ENCODE assay signal across 9 cellular contexts in the genomic region with DNA sequence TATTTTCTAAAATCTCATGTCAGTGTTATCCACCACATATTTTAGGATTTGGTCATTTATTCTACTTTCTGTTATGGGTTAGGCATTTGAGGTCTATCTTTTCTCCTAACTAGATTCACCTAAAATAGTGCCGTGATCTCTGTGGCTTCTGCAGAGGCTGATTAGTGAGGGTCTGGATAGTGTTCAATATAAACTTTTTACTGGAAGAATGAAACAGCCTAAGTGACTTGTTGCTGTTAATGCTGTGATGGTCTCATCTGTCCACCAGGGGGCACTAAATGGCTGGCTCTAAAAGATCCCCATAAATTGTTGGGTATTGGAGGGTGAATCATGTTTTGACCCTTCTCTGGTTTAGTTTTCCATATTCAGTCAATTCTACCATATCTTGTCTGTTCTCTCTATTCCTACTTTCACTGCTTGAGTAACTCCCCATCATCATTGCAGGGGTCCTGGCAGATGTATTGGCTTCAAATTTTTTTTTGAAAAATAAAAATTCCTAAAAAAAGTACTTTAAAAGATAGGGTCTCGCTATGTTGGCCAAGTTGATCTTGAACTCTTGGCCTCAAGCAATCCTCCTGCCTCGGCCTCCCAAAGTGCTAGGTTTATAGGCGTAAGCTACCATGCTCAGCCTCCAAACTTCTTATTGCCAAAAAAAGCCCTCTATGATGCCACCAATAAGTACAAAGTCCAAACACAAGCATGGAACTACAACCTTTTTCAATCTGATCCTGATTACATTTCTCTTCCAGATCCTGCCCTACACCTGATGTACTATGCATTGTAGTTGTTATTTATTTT. TPM values are rescaled to one million over a fixed set of nuclear protein-coding genes. Genes with fewer than 3 reads are reported as not detected.
DNase-seq lines count a peak whose midpoint lies in the region; ATAC-seq and TF ChIP-seq lines count a peak whose summit lies in the region.
"Had no signal": no experiment of that assay in that cellular context is flagged by ENCODE, and none has a peak within 500 bp of the region (broad histone marks: within the 10 kb centered on the region; RNA-seq: fewer than 3 reads in every experiment).

No MANE protein-coding gene starts in this region.

- peak; percentile 93 for TF ChIP-seq CTCF in fibroblast of mammary gland (conservative IDR thresholded peaks at IDR 0.05; ENCODE audit: control insufficient read depth, insufficient read depth, low read depth, low read length)
- peak; percentile 96 for TF ChIP-seq CTCF in neural progenitor cell (IDR thresholded peaks at IDR 0.05)
- peak; percentile 79 to 90 for TF ChIP-seq CTCF in tibial artery (IDR thresholded peaks at IDR 0.05)

- H3K4me3 ChIP-seq in fibroblast of mammary gland (ENCODE audit: control insufficient read depth, low read depth, low read length) (no peak overlapping the region), neural progenitor cell (no peak overlapping the region), tibial artery (no peak overlapping the region)

- no peak overlapping the region for H3K4me3 Mint-ChIP-seq in activated T-cell treated with anti-CD3 and anti-CD28 coated beads, Interleukin-2, amount 50 U/mL, for 24 hours
- H3K4me3 Mint-ChIP-seq in neural progenitor cell, result no peak overlapping the region
- H3K4me3 Mint-ChIP-seq: activated naive CD8-positive, alpha-beta T cell had no signal

- DNase-seq in Daoy (ENCODE audit: low read depth) (peak; percentile 74), OCI-M2 (lab: John Stamatoyannopoulos, UW; ENCODE audit: unreplicated experiment) (peak; percentile 81), fibroblast of mammary gland (ENCODE audit: low read depth) (peak; percentile 82), neural progenitor cell (ENCODE audit: low spot score) (peak; percentile 81), tibial artery (peak in 1 of 2 donors; percentile 67)
- DNase-seq in activated T-cell treated with anti-CD3 and anti-CD28 coated beads, Interleukin-2, amount 50 U/mL, for 24 hours, result peak; percentile 51

- ATAC-seq in GM21423 (IDR thresholded peaks at IDR 0.05; ENCODE audit: unreplicated experiment), result no peak

- peaks cover 15% of the 10 kb centered on the region for H3K4me1 Mint-ChIP-seq in activated T-cell treated with anti-CD3 and anti-CD28 coated beads, Interleukin-2, amount 50 U/mL, for 24 hours (ENCODE audit: low read depth)
- peaks cover 4% of the 10 kb centered on the region for H3K4me1 Mint-ChIP-seq in neural progenitor cell

- H3K36me3 Mint-ChIP-seq in activated T-cell treated with anti-CD3 and anti-CD28 coated beads, Interleukin-2, amount 50 U/mL, for 24 hours (ENCODE audit: low read depth), result peaks cover 38% of the 10 kb centered on the region
- H3K36me3 Mint-ChIP-seq in neural progenitor cell, result peaks cover 12% of the 10 kb centered on the region

- intact Hi-C loops in tibial artery (cut with DNase I; ENCODE audit: low total_unique reads), result loop anchor here (2.0 to 10.0 kb wide), 4 partner anchors 53 to 227 kb away; partner anchors contain the start of genes NGDN, THTPA and ZFHX2

- no peaks in the 10 kb centered on the region for H3K9me3 Mint-ChIP-seq in activated T-cell treated with anti-CD3 and anti-CD28 coated beads, Interleukin-2, amount 50 U/mL, for 24 hours
- H3K9me3 Mint-ChIP-seq in neural progenitor cell, result no peaks in the 10 kb centered on the region

- H3K36me3 ChIP-seq in neural progenitor cell, result peaks cover 9% of the 10 kb centered on the region
- H3K36me3 ChIP-seq in tibial artery, result peaks cover 24% of the 10 kb centered on the region in 3 donors

- TF ChIP-seq RAD21 in Ishikawa (IDR thresholded peaks at IDR 0.05; ENCODE audit: low read depth), result peak; percentile 77

- H3K27me3 Mint-ChIP-seq in activated T-cell treated with anti-CD3 and anti-CD28 coated beads, Interleukin-2, amount 50 U/mL, for 24 hours, result no peaks in the 10 kb centered on the region
- H3K27me3 Mint-ChIP-seq in neural progenitor cell (ENCODE audit: insufficient read depth, low read depth), result peaks cover 6% of the 10 kb centered on the region
- H3K27me3 Mint-ChIP-seq: activated naive CD8-positive, alpha-beta T cell had no signal

- H3K4me1 ChIP-seq in neural progenitor cell (peaks cover 10% of the 10 kb centered on the region), tibial artery (peaks cover 0 to 9% (median 2%) of the 10 kb centered on the region in 4 donors)

- peaks cover 47% of the 10 kb centered on the region for H3F3A ChIP-seq in neural progenitor cell (ENCODE audit: low read depth)

- H3K9me3 ChIP-seq in neural progenitor cell (ENCODE audit: low read depth) (no peaks in the 10 kb centered on the region), tibial artery (no peaks in the 10 kb centered on the region)

- no peak for TF ChIP-seq EP300 in Ishikawa (IDR thresholded peaks at IDR 0.05; ENCODE audit: borderline replicate concordance)

- no peak overlapping the region for H3K9ac ChIP-seq in neural progenitor cell

- H3K27me3 ChIP-seq in neural progenitor cell (no peaks in the 10 kb centered on the region), tibial artery (no peaks in the 10 kb centered on the region)

- H3K27ac Mint-ChIP-seq in activated T-cell treated with anti-CD3 and anti-CD28 coated beads, Interleukin-2, amount 50 U/mL, for 24 hours, result peak overlapping the region; percentile 4
- H3K27ac Mint-ChIP-seq in neural progenitor cell, result no peak overlapping the region
- H3K27ac Mint-ChIP-seq: activated naive CD8-positive, alpha-beta T cell had no signal

- no peak overlapping the region for H2AFZ ChIP-seq in neural progenitor cell (replicated peaks)

- peaks cover 11% of the 10 kb centered on the region for H3K79me2 ChIP-seq in neural progenitor cell (ENCODE audit: low read depth)

- H3K27ac ChIP-seq in neural progenitor cell (no peak overlapping the region), tibial artery (no peak overlapping the region)

- no peak overlapping the region for H3K4me2 ChIP-seq in neural progenitor cell

- peaks cover 17% of the 10 kb centered on the region for H4K20me1 ChIP-seq in neural progenitor cell (ENCODE audit: low read depth)

TF ChIP-seq in Ishikawa, 13 proteins besides CTCF, POLR2A, EP300 and RAD21:
- TF ChIP-seq, protein P1, sequence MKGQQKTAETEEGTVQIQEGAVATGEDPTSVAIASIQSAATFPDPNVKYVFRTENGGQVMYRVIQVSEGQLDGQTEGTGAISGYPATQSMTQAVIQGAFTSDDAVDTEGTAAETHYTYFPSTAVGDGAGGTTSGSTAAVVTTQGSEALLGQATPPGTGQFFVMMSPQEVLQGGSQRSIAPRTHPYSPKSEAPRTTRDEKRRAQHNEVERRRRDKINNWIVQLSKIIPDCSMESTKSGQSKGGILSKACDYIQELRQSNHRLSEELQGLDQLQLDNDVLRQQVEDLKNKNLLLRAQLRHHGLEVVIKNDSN (IDR thresholded peaks at IDR 0.05), result no peak
- no peak for TF ChIP-seq NFIC (IDR thresholded peaks at IDR 0.05)
- TF ChIP-seq ZBTB7A (IDR thresholded peaks at IDR 0.05; ENCODE audit: low read depth), result no peak
- no peak for TF ChIP-seq TEAD4 (IDR thresholded peaks at IDR 0.05)
- no peak for TF ChIP-seq TCF12 (IDR thresholded peaks at IDR 0.05; ENCODE audit: low read depth)
- TF ChIP-seq FOXM1 (IDR thresholded peaks at IDR 0.05; ENCODE audit: borderline replicate concordance, low read depth), result no peak
- no peak for TF ChIP-seq CREB1 (IDR thresholded peaks at IDR 0.05; ENCODE audit: low read depth)
- no peak for TF ChIP-seq YY1 (IDR thresholded peaks at IDR 0.05; ENCODE audit: low read depth)
- no peak for TF ChIP-seq TAF1 (IDR thresholded peaks at IDR 0.05; ENCODE audit: low read depth)
- TF ChIP-seq EGR1 (IDR thresholded peaks at IDR 0.05), result no peak
- no peak for TF ChIP-seq CEBPB (IDR thresholded peaks at IDR 0.05)
- TF ChIP-seq, protein P2, sequence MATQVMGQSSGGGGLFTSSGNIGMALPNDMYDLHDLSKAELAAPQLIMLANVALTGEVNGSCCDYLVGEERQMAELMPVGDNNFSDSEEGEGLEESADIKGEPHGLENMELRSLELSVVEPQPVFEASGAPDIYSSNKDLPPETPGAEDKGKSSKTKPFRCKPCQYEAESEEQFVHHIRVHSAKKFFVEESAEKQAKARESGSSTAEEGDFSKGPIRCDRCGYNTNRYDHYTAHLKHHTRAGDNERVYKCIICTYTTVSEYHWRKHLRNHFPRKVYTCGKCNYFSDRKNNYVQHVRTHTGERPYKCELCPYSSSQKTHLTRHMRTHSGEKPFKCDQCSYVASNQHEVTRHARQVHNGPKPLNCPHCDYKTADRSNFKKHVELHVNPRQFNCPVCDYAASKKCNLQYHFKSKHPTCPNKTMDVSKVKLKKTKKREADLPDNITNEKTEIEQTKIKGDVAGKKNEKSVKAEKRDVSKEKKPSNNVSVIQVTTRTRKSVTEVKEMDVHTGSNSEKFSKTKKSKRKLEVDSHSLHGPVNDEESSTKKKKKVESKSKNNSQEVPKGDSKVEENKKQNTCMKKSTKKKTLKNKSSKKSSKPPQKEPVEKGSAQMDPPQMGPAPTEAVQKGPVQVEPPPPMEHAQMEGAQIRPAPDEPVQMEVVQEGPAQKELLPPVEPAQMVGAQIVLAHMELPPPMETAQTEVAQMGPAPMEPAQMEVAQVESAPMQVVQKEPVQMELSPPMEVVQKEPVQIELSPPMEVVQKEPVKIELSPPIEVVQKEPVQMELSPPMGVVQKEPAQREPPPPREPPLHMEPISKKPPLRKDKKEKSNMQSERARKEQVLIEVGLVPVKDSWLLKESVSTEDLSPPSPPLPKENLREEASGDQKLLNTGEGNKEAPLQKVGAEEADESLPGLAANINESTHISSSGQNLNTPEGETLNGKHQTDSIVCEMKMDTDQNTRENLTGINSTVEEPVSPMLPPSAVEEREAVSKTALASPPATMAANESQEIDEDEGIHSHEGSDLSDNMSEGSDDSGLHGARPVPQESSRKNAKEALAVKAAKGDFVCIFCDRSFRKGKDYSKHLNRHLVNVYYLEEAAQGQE (IDR thresholded peaks at IDR 0.05; ENCODE audit: low read depth), result no peak
- TF ChIP-seq MAX (IDR thresholded peaks at IDR 0.05), result no peak

RNA-seq across cellular contexts. Expression of gene PABPN1, which starts 6.9 kb away (rescaled TPM):
- 92.2 and 127 TPM in 2 replicates for total RNA-seq in Daoy (2014; rRNA removed; shearing (Covaris generic))
- total RNA-seq in neural progenitor cell (ENCODE audit: low replicate concordance), result 264 and 298 TPM in 2 replicates

RNA-seq across cellular contexts. Expression of gene BCL2L2, which starts 21.5 kb away (rescaled TPM):
- 7.4 and 16.8 TPM in 2 replicates for total RNA-seq in Daoy (2014; rRNA removed; shearing (Covaris generic))
- 14.9 and 18.0 TPM in 2 replicates for total RNA-seq in neural progenitor cell (ENCODE audit: low replicate concordance)

RNA-seq across cellular contexts. Expression of gene SLC22A17, which starts 24.5 kb away (rescaled TPM):
- total RNA-seq in Daoy (2014; rRNA removed; shearing (Covaris generic)), result 13.8 and 13.9 TPM in 2 replicates
- total RNA-seq in neural progenitor cell (ENCODE audit: low replicate concordance), result 22.2 and 80.8 TPM in 2 replicates

RNA-seq across cellular contexts. Expression of gene PPP1R3E, which starts 25.5 kb away (rescaled TPM):
- total RNA-seq in Daoy (2014; rRNA removed; shearing (Covaris generic)), result 1.5 and 2.6 TPM in 2 replicates
- 6.3 and 10.6 TPM in 2 replicates for total RNA-seq in neural progenitor cell (ENCODE audit: low replicate concordance)

RNA-seq across cellular contexts. Expression of gene EFS, which starts 36.8 kb away (rescaled TPM):
- total RNA-seq in Daoy (2014; rRNA removed; shearing (Covaris generic)), result 0.80 and 1.4 TPM in 2 replicates
- 21.7 and 74.3 TPM in 2 replicates for total RNA-seq in neural progenitor cell (ENCODE audit: low replicate concordance)
